ENCODE assay signal across 1 cellular context in genomic region chr11:66638177-66639065, GRCh38.
TF ChIP-seq lines count a peak whose summit lies in the region.

RBM4 (plus strand) TSS chr11:66638703; CDS start chr11:66639712, 1,009 bp downstream.

TF ChIP-seq in HepG2, 621 proteins besides CTCF, POLR2A, EP300 and RAD21 (continued from another document and continues in another):
- TF ChIP-seq SATB2 (CRISPR knock-in tag; IDR thresholded peaks at IDR 0.05) (no peak; the same call in 1 of the 2 replicates), ZSCAN12 (CRISPR knock-in tag; IDR thresholded peaks at IDR 0.05) (no peak), MXD4 (CRISPR knock-in tag; IDR thresholded peaks at IDR 0.05) (peak; percentile 63), MED1 (CRISPR knock-in tag; IDR thresholded peaks at IDR 0.05) (peak; percentile 3; the same call in 1 of the 2 replicates), KDM5B (CRISPR knock-in tag; IDR thresholded peaks at IDR 0.05; ENCODE audit: borderline replicate concordance) (peak; percentile 93), NONO (IDR thresholded peaks at IDR 0.05) (no peak), NONO (CRISPR knock-in tag; conservative IDR thresholded peaks at IDR 0.05) (peak; percentile 90), ZNF460 (CRISPR knock-in tag; IDR thresholded peaks at IDR 0.05; ENCODE audit: borderline replicate concordance) (no peak), ZNF263 (CRISPR knock-in tag; IDR thresholded peaks at IDR 0.05) (no peak), ZEB1 (IDR thresholded peaks at IDR 0.05; ENCODE audit: insufficient replicate concordance, low read depth) (peak; percentile 30), MAZ (IDR thresholded peaks at IDR 0.05; ENCODE audit: borderline replicate concordance, low read depth, low read length) (no peak), MAZ (CRISPR knock-in tag; IDR thresholded peaks at IDR 0.05; ENCODE audit: low read depth) (peak; percentile 57; the same call in 1 of the 2 replicates), MAFG (CRISPR knock-in tag; IDR thresholded peaks at IDR 0.05) (0 out of 2 replicates have a peak, but pooled peaks have one; percentile 30), ZUFSP (CRISPR knock-in tag; IDR thresholded peaks at IDR 0.05; ENCODE audit: borderline replicate concordance) (no peak), SP2 (CRISPR knock-in tag; IDR thresholded peaks at IDR 0.05) (peak; percentile 96), SALL2 (CRISPR knock-in tag; IDR thresholded peaks at IDR 0.05) (peak; percentile 70; the same call in 1 of the 2 replicates), CCAR2 (optimal IDR thresholded peaks at IDR 0.05; ENCODE audit: low read depth, low read length) (no peak), KMT2A (CRISPR knock-in tag; IDR thresholded peaks at IDR 0.05) (peak; percentile 94), ELF3 (CRISPR knock-in tag; IDR thresholded peaks at IDR 0.05) (peak; percentile 41), ZC3H4 (CRISPR knock-in tag; IDR thresholded peaks at IDR 0.05; ENCODE audit: borderline replicate concordance) (0 out of 2 replicates have a peak, but pooled peaks have one; percentile 11), RCOR2 (CRISPR knock-in tag; IDR thresholded peaks at IDR 0.05) (no peak), ZBTB2 (CRISPR knock-in tag; IDR thresholded peaks at IDR 0.05; ENCODE audit: low read depth) (no peak; the same call in 1 of the 2 replicates), ZNF18 (CRISPR knock-in tag; IDR thresholded peaks at IDR 0.05; ENCODE audit: insufficient replicate concordance) (peak; percentile 21), ZNF232 (CRISPR knock-in tag; IDR thresholded peaks at IDR 0.05; ENCODE audit: borderline replicate concordance) (no peak), AFF4 (CRISPR knock-in tag; IDR thresholded peaks at IDR 0.05) (0 out of 2 replicates have a peak, but pooled peaks have one; percentile 6), ZBTB37 (CRISPR knock-in tag; IDR thresholded peaks at IDR 0.05) (0 out of 2 replicates have a peak, but pooled peaks have one; percentile 34), SRY (CRISPR knock-in tag; IDR thresholded peaks at IDR 0.05) (peak; percentile 70; the same call in 1 of the 2 replicates), GABPA (IDR thresholded peaks at IDR 0.05; ENCODE audit: low read depth, low read length) (no peak), GABPA (CRISPR knock-in tag; IDR thresholded peaks at IDR 0.05; ENCODE audit: low read depth) (peak; percentile 44), SMAD3 (CRISPR knock-in tag; IDR thresholded peaks at IDR 0.05) (no peak; the same call in 1 of the 2 replicates), ZMYM4 (CRISPR knock-in tag; IDR thresholded peaks at IDR 0.05) (peak; percentile 55), ATF5 (CRISPR knock-in tag; IDR thresholded peaks at IDR 0.05; ENCODE audit: low read depth) (no peak), ZBTB44 (CRISPR knock-in tag; IDR thresholded peaks at IDR 0.05) (no peak), THAP8 (CRISPR knock-in tag; IDR thresholded peaks at IDR 0.05; ENCODE audit: borderline replicate concordance) (no peak; the same call in 1 of the 2 replicates), ZFP36 (IDR thresholded peaks at IDR 0.05; ENCODE audit: borderline replicate concordance, low read depth, low read length, partially characterized antibody) (no peak), ZNF207 (IDR thresholded peaks at IDR 0.05; ENCODE audit: borderline replicate concordance) (no peak), CBFB (CRISPR knock-in tag; IDR thresholded peaks at IDR 0.05) (peak; percentile 19; the same call in 1 of the 2 replicates), ZXDC (CRISPR knock-in tag; IDR thresholded peaks at IDR 0.05) (0 out of 2 replicates have a peak, but pooled peaks have one; percentile 38), ZNF597 (CRISPR knock-in tag; IDR thresholded peaks at IDR 0.05) (no peak)
